In genomic region chr21:33540711-33541104, GRCh38 we compare ENCODE assay signal across 8 cellular contexts. TPM values are rescaled to one million over a fixed set of nuclear protein-coding genes. Genes with fewer than 3 reads are reported as not detected.
A peak's percentile ranks its signal among the peaks of the same experiment; 100 is the strongest.
DNase-seq lines count a peak whose midpoint lies in the region; ATAC-seq and TF ChIP-seq lines count a peak whose summit lies in the region.

No MANE protein-coding gene starts in this region.

- dilution Hi-C loops in mammary epithelial cell (cut with HindIII; ENCODE audit: low sequenced_read_pairs): no loop called here

- peaks cover 13% of the 10 kb centered on the region for H3K4me1 ChIP-seq in mammary epithelial cell (ENCODE audit: insufficient read depth, low read length)

- CTCF ChIA-PET in CD4-positive, alpha-beta T cell (lab: Charles Lee): interaction anchor here (1.1 to 3.3 kb wide), 4 partner anchors 17 to 65 kb away, joined by 3 to 10 read pairs (median 4); partner anchors contain the start of gene DONSON
- CTCF ChIA-PET in mammary epithelial cell (lab: Charles Lee; ENCODE audit: low non-redundant PET): no interaction called here

- no peak for ATAC-seq in CD4-positive, alpha-beta T cell (ENCODE audit: poor library complexity)
- ATAC-seq in natural killer cell: no peak

- no TSS peak for BruUV-seq in mammary epithelial cell (replicated peaks; lab: Mats Ljungman, UMichigan)

- intact Hi-C loops in CD4-positive, alpha-beta T cell (cut with DNase I, micrococcal nuclease): loop anchor here (5.0 kb wide), 3 partner anchors 47 to 1148 kb away; partner anchors contain the start of genes DONSON (in 1 of the 2), SYNJ1 (in 1 of the 2) and URB1 (in 1 of the 2)
- intact Hi-C loops in mammary epithelial cell (cut with micrococcal nuclease): no loop called here
- intact Hi-C loops in natural killer cell (cut with micrococcal nuclease): loop anchor here (5.0 kb wide), 3 partner anchors 47 to 768 kb away; partner anchors contain the start of genes DONSON and PAXBP1

- H3K4me3 Mint-ChIP-seq in CD4-positive, alpha-beta T cell: peak overlapping the region; percentile 80
- H3K4me3 Mint-ChIP-seq in natural killer cell: peak overlapping the region; percentile 81

- peaks cover 47% of the 10 kb centered on the region for H3K4me1 Mint-ChIP-seq in CD4-positive, alpha-beta T cell (ENCODE audit: low read depth)
- peaks cover 46 to 47% of the 10 kb centered on the region in 2 donors for H3K4me1 Mint-ChIP-seq in natural killer cell

- POLR2A ChIA-PET in CD4-positive, alpha-beta T cell (lab: Charles Lee): interaction anchor here (3.2 to 5.6 kb wide), 3 partner anchors 48 to 60 kb away, joined by 27 to 132 read pairs (median 52); partner anchors contain the start of genes DNAJC28, DONSON and TMEM50B

- no peak for DNase-seq in CD4-positive, alpha-beta T cell
- DNase-seq in LNCaP clone FGC (ENCODE audit: low read depth) (no peak), mammary epithelial cell (no peak), natural killer cell (no peak), MV-4-11 (lab: John Stamatoyannopoulos, UW) (no peak), NCI-H2029 treated with DMSO at 0.1 percent for 48 hours (lab: John Stamatoyannopoulos, UW) (no peak), NCI-H2171 treated with DMSO at 0.1 percent for 48 hours (lab: John Stamatoyannopoulos, UW) (no peak)
- no peak for DNase-seq in stimulated activated CD4-positive, alpha-beta T cell treated with anti-CD3 and anti-CD28 coated beads, Interleukin-2, amount 100 ng/mL, for 24 hours

- H3K27ac Mint-ChIP-seq in CD4-positive, alpha-beta T cell: peak overlapping the region; percentile 98
- peak overlapping the region; percentile 98 to 100 for H3K27ac Mint-ChIP-seq in natural killer cell

- peak overlapping the region; percentile 80 for H3K4me2 ChIP-seq in mammary epithelial cell (ENCODE audit: insufficient read depth, low read depth, low read length)

- peaks cover 69% of the 10 kb centered on the region for H3K36me3 Mint-ChIP-seq in CD4-positive, alpha-beta T cell (ENCODE audit: low read depth)
- peaks cover 17% of the 10 kb centered on the region for H3K36me3 Mint-ChIP-seq in natural killer cell

- in situ Hi-C loops in mammary epithelial cell (cut with MboI; ENCODE audit: low sequenced_read_pairs in 2 of 2): no loop called here

- H3K4me3 ChIP-seq in LNCaP clone FGC (ENCODE audit: low read depth, low read length): peak overlapping the region; percentile 69
- H3K4me3 ChIP-seq in mammary epithelial cell (replicated peaks in 1 of 3; ENCODE audit: insufficient read depth in 1 of 3, low read depth in 2 of 3, low read length in 3 of 3): peak overlapping the region in 2 of 3 experiments; percentile 70 to 81

- H3K27ac ChIP-seq in CD4-positive, alpha-beta T cell (ENCODE audit: low read depth, low read length): no peak overlapping the region
- H3K27ac ChIP-seq in mammary epithelial cell (ENCODE audit: insufficient read depth, low read depth, low read length): peak overlapping the region; percentile 100

- no peak for TF ChIP-seq CTCF in CD4-positive, alpha-beta T cell (IDR thresholded peaks at IDR 0.05)
- TF ChIP-seq CTCF in LNCaP clone FGC (IDR thresholded peaks at IDR 0.05; ENCODE audit: control insufficient read depth, extremely low read depth, insufficient read depth) (no peak), mammary epithelial cell (conservative IDR thresholded peaks at IDR 0.05 in 1 of 2, IDR thresholded peaks at IDR 0.05 in 1 of 2; ENCODE audit: extremely low read depth in 1 of 2, insufficient read depth in 1 of 2, low read depth in 1 of 2, low read length in 2 of 2) (no peak), natural killer cell (IDR thresholded peaks at IDR 0.05) (no peak)

- WGBS in mammary epithelial cell (ENCODE audit: low coverage, missing lambda C conversion rate): 86% methylated on average over 3 of the region's 3 CpGs

- no peaks in the 10 kb centered on the region for H3K9me3 ChIP-seq in CD4-positive, alpha-beta T cell (ENCODE audit: control insufficient read depth, low read length)
- no peaks in the 10 kb centered on the region for H3K9me3 ChIP-seq in mammary epithelial cell (replicated peaks; ENCODE audit: insufficient read depth, low read length)

- no peak overlapping the region for H2AFZ ChIP-seq in mammary epithelial cell (ENCODE audit: low read depth, low read length)

- peak overlapping the region; percentile 100 for H3K9ac ChIP-seq in mammary epithelial cell (ENCODE audit: insufficient read depth, low read length)

- H3K9me3 Mint-ChIP-seq in CD4-positive, alpha-beta T cell: no peaks in the 10 kb centered on the region
- no peaks in the 10 kb centered on the region for H3K9me3 Mint-ChIP-seq in natural killer cell

- H3K27me3 ChIP-seq in CD4-positive, alpha-beta T cell (ENCODE audit: control insufficient read depth, insufficient read depth, low read length): no peaks in the 10 kb centered on the region
- H3K27me3 ChIP-seq in mammary epithelial cell (ENCODE audit: insufficient read depth, low read length): no peaks in the 10 kb centered on the region

- peaks cover 32% of the 10 kb centered on the region for H3K36me3 ChIP-seq in mammary epithelial cell (ENCODE audit: insufficient read depth, low read length)

- H3K27me3 Mint-ChIP-seq in CD4-positive, alpha-beta T cell: no peaks in the 10 kb centered on the region
- H3K27me3 Mint-ChIP-seq in natural killer cell (ENCODE audit: low read depth in 2 of 2): no peaks in the 10 kb centered on the region

- H3K79me2 ChIP-seq in mammary epithelial cell (ENCODE audit: insufficient read depth, low read length): peaks cover 95% of the 10 kb centered on the region

- peaks cover 9% of the 10 kb centered on the region for H4K20me1 ChIP-seq in mammary epithelial cell (ENCODE audit: insufficient read depth, low read length)

RNA-seq across cellular contexts. Expression of gene GART, which starts 1.2 kb away (rescaled TPM):
- total RNA-seq in CD4-positive, alpha-beta T cell: 10 to 100 TPM; 21.8 to 25.5 TPM
- total RNA-seq in mammary epithelial cell (100 to 1,000 TPM; 106 to 170 TPM), natural killer cell (10 to 100 TPM; 33.4 to 53.1 (median 34.6) TPM)
- 19.4 TPM for polyA plus RNA-seq in mammary epithelial cell
- 80.3 TPM for polyA minus RNA-seq in mammary epithelial cell

RNA-seq across cellular contexts. Expression of gene SON, which starts 2.1 kb away (rescaled TPM):
- 100 to 1,000 TPM; 420 to 438 TPM for total RNA-seq in CD4-positive, alpha-beta T cell
- total RNA-seq in mammary epithelial cell (100 to 1,000 TPM; 132 to 233 TPM), natural killer cell (100 to 1,000 TPM; 348 to 442 (median 416) TPM)
- polyA plus RNA-seq in mammary epithelial cell: 54.0 TPM
- 248 TPM for polyA minus RNA-seq in mammary epithelial cell

RNA-seq across cellular contexts. Expression of gene DONSON, which starts 47.8 kb away (rescaled TPM):
- total RNA-seq in CD4-positive, alpha-beta T cell: 10 to 100 TPM; 11.9 to 13.5 TPM
- total RNA-seq in mammary epithelial cell (10 to 100 TPM in 1 of 2 donors, 1 to 10 TPM in 1; 8.0 to 22.9 TPM), natural killer cell (10 to 100 TPM; 17.0 to 18.3 (median 17.3) TPM)
- polyA plus RNA-seq in mammary epithelial cell: 25.7 TPM
- polyA minus RNA-seq in mammary epithelial cell: 37.2 TPM

RNA-seq across cellular contexts. Expression of gene DNAJC28, which starts 49.2 kb away (rescaled TPM):
- not detected for total RNA-seq in CD4-positive, alpha-beta T cell
- total RNA-seq in mammary epithelial cell: 1 to 10 TPM; 1.2 to 2.0 TPM
- polyA plus RNA-seq in mammary epithelial cell: 0.75 TPM
- not detected for polyA minus RNA-seq in mammary epithelial cell
- total RNA-seq in natural killer cell: under 1 TPM in 2 of 3 donors, not detected in 1; 0.41 to 0.63 TPM
